Comparison of ENCODE assay signal across 8 cellular contexts in genomic region chr7:100837099-100837836, GRCh38. TPM values are rescaled to one million over a fixed set of nuclear protein-coding genes. Genes with fewer than 3 reads are reported as not detected.
DNase-seq lines count a peak whose midpoint lies in the region; ATAC-seq, FAIRE-seq and TF ChIP-seq lines count a peak whose summit lies in the region.

No MANE protein-coding gene starts in this region.

- H3K4me2 ChIP-seq in H1 (ENCODE audit: insufficient read depth in 1 of 2, low read depth in 2 of 2, low read length in 2 of 2) (peak overlapping the region; percentile 92 to 93), mesendoderm (ENCODE audit: low read length) (peak overlapping the region; percentile 86)

- H3K27me3 ChIP-seq in H1 (replicated peaks in 1 of 4; ENCODE audit: control insufficient read depth in 3 of 4, extremely low read depth in 1 of 4, insufficient read depth in 3 of 4, low read length in 3 of 4) (no peaks in the 10 kb centered on the region), mesendoderm (ENCODE audit: insufficient read depth, low read length, poor library complexity) (no peaks in the 10 kb centered on the region)

- H2BK15ac ChIP-seq in H1 (ENCODE audit: low read length), result peak overlapping the region; percentile 88; the same call in 1 of the 2 replicates
- no peak overlapping the region for H2BK15ac ChIP-seq in mesendoderm (replicated peaks; ENCODE audit: low read depth)

- H3K4me1 ChIP-seq in ES-I3 (ENCODE audit: insufficient read depth, low read length) (peaks cover 4% of the 10 kb centered on the region), H1 (replicated peaks in 1 of 4; ENCODE audit: control insufficient read depth in 3 of 4, insufficient read depth in 4 of 4, low read length in 3 of 4) (peaks cover 3 to 10% (median 8%) of the 10 kb centered on the region in 4 experiments), mesendoderm (ENCODE audit: control insufficient read depth, low read depth, low read length) (peaks cover 6% of the 10 kb centered on the region)

- H2BK120ac ChIP-seq in H1 (replicated peaks; ENCODE audit: low read depth, low read length) (peak overlapping the region; percentile 96), mesendoderm (ENCODE audit: low read depth, low read length) (peak overlapping the region; percentile 63)

- H3K18ac ChIP-seq in H1 (ENCODE audit: extremely low read depth, low read length) (peak overlapping the region; percentile 97), mesendoderm (ENCODE audit: low read length) (peak overlapping the region; percentile 93)

- H3K23ac ChIP-seq in H1 (ENCODE audit: insufficient read length) (no peak overlapping the region), mesendoderm (ENCODE audit: low read length) (no peak overlapping the region)

- peak overlapping the region; percentile 93 for H3K56ac ChIP-seq in H1 (replicated peaks; ENCODE audit: insufficient read length, low read depth, low read length)
- H3K56ac ChIP-seq in mesendoderm (ENCODE audit: low read length), result peak overlapping the region; percentile 99

- H2BK20ac ChIP-seq in H1 (ENCODE audit: low read length), result no peak overlapping the region

- no peaks in the 10 kb centered on the region for H4K20me1 ChIP-seq in H1 (replicated peaks in 1 of 2; ENCODE audit: control insufficient read depth in 1 of 2, insufficient read depth in 2 of 2, low read length in 2 of 2)

- peak overlapping the region; percentile 20; the same call in 1 of the 2 replicates for H2AK5ac ChIP-seq in H1 (ENCODE audit: low read depth, low read length)
- H2AK5ac ChIP-seq in mesendoderm (ENCODE audit: low read length), result no peak overlapping the region

- H3K36me3 ChIP-seq in ES-I3 (ENCODE audit: insufficient read depth, low read length), result no peaks in the 10 kb centered on the region; the same call in 1 of the 2 replicates
- H3K36me3 ChIP-seq in H1 (ENCODE audit: control insufficient read depth in 2 of 4, insufficient read depth in 4 of 4, low read length in 3 of 4), result no peaks in the 10 kb centered on the region
- no peaks in the 10 kb centered on the region for H3K36me3 ChIP-seq in mesendoderm (ENCODE audit: control insufficient read depth, insufficient read depth, low read length)

- POLR2A ChIA-PET in H1 (lab: Charles Lee; ENCODE audit: partially characterized antibody), result interaction anchor here (0.6 to 3.3 kb wide), 14 partner anchors 10 to 138 kb away, joined by 3 to 53 read pairs (median 5); partner anchors contain the start of genes EPHB4, POP7, SLC12A9 and SRRT

- no peak for FAIRE-seq in H1 (lab: Jason Lieb, UNC)
- FAIRE-seq in RCC 7860 (lab: Jason Lieb, UNC), result no peak

- H3K9me3 ChIP-seq in ES-I3 (ENCODE audit: control insufficient read depth, insufficient read depth, low read length) (no peaks in the 10 kb centered on the region), H1 (ENCODE audit: insufficient read depth in 2 of 2, low read depth in 1 of 2, low read length in 1 of 2) (no peaks in the 10 kb centered on the region)

- H3K79me2 ChIP-seq in H1 (ENCODE audit: control insufficient read depth in 1 of 2, insufficient read depth in 2 of 2, low read length in 2 of 2) (no peaks in the 10 kb centered on the region), mesendoderm (ENCODE audit: control insufficient read depth, insufficient read depth, low read length) (no peaks in the 10 kb centered on the region)

- H3K79me1 ChIP-seq in H1 (ENCODE audit: low read depth, low read length) (peaks cover 6% of the 10 kb centered on the region; the same call in 1 of the 2 replicates), mesendoderm (ENCODE audit: low read length) (peaks cover 2% of the 10 kb centered on the region)

- peak overlapping the region; percentile 66 for H3K9ac ChIP-seq in ES-I3 (ENCODE audit: low read depth, low read length)
- peak overlapping the region in 3 of 4 experiments; percentile 63 to 82 (median 78); a peak in 6 of 7 replicates for H3K9ac ChIP-seq in H1 (replicated peaks in 1 of 4; ENCODE audit: extremely low read depth in 1 of 4, low read depth in 3 of 4, low read length in 3 of 4)
- peak overlapping the region; percentile 97 for H3K9ac ChIP-seq in mesendoderm (ENCODE audit: low read length)

- peak overlapping the region; percentile 94; the same call in 1 of the 2 replicates for H4K8ac ChIP-seq in H1 (ENCODE audit: extremely low read depth, insufficient read depth, low read length)
- no peak overlapping the region for H4K8ac ChIP-seq in mesendoderm (ENCODE audit: low read depth, low read length)

- H3K4ac ChIP-seq in H1 (replicated peaks; ENCODE audit: insufficient read length, low read depth, low read length), result peak overlapping the region; percentile 99
- H3K4ac ChIP-seq in mesendoderm (ENCODE audit: low read depth, low read length), result peak overlapping the region; percentile 92

- no peak; a peak in 1 of 3 replicates for TF ChIP-seq POLR2A in H1 (IDR thresholded peaks at IDR 0.05; ENCODE audit: control extremely low read depth in 1 of 2, low read depth in 2 of 2, low read length in 2 of 2)

- H4K91ac ChIP-seq in H1 (replicated peaks; ENCODE audit: insufficient read length, low read length), result peak overlapping the region; percentile 81

- peak overlapping the region; percentile 95 for H2BK5ac ChIP-seq in H1 (ENCODE audit: low read depth, low read length)
- peak overlapping the region; percentile 97 for H2BK5ac ChIP-seq in mesendoderm (ENCODE audit: low read length)

- 7% methylated on average over 37 of the region's 37 CpGs; no CpG with 5 or more reads in 1 of the 2 experiments for WGBS in H1 (ENCODE audit: extremely low coverage in 1 of 2, insufficient coverage in 1 of 2, insufficient read length in 1 of 2, insufficient replicate concordance in 2 of 2, low coverage in 1 of 2, low lambda C conversion rate in 2 of 2, missing lambda C conversion rate in 1 of 2), 2 experiments
- WGBS in mesendoderm (ENCODE audit: extremely low coverage, insufficient coverage, low lambda C conversion rate), result no CpG with 5 or more reads among the region's 37 CpGs

- peak; percentile 76 for ATAC-seq in HG02759 (IDR thresholded peaks at IDR 0.05; ENCODE audit: unreplicated experiment)

- no peak for TF ChIP-seq EP300 in H1 (IDR thresholded peaks at IDR 0.05; ENCODE audit: borderline replicate concordance in 1 of 2, low read depth in 2 of 2, low read length in 2 of 2)

- peak; percentile 86 for DNase-seq in NCI-H774 (lab: John Stamatoyannopoulos, UW)
- peak; percentile 48 for DNase-seq in activated CD8-positive, alpha-beta memory T cell treated with anti-CD3 and anti-CD28 coated beads, Interleukin-2, amount 50 U/mL, for 1 hour (ENCODE audit: extremely low read depth)
- DNase-seq in H1 (ENCODE audit: low read depth in 1 of 2, low spot score in 2 of 2), result peak; percentile 83 to 88
- peak; percentile 98 for DNase-seq in mesendoderm
- DNase-seq in stimulated activated CD4-positive, alpha-beta T cell treated with anti-CD3 and anti-CD28 coated beads, TNF-alpha, amount 100 ng/mL, for 48 hours (ENCODE audit: low read depth in 3 of 3), result peak; percentile 52 to 71 (median 69)
- no peak for DNase-seq in RCC 7860 (ENCODE audit: low spot score)

- peak overlapping the region; percentile 99 for H4K5ac ChIP-seq in H1 (ENCODE audit: insufficient read length, low read depth, low read length)
- peak overlapping the region; percentile 56 for H4K5ac ChIP-seq in mesendoderm (ENCODE audit: low read length)

- H3K14ac ChIP-seq in H1 (ENCODE audit: insufficient read length), result no peak overlapping the region

- H3K23me2 ChIP-seq in H1 (ENCODE audit: low read depth, low read length), result peaks cover 3% of the 10 kb centered on the region; the same call in 1 of the 2 replicates

- H2AFZ ChIP-seq in H1 (ENCODE audit: low read length), result 0 out of 2 replicates have a peak overlapping the region, but pooled peaks have one; percentile 93

- H2BK12ac ChIP-seq in H1 (ENCODE audit: low read depth, low read length), result peak overlapping the region; percentile 88; the same call in 1 of the 2 replicates

- H3K27ac ChIP-seq in H1 (ENCODE audit: low read depth, low read length) (peak overlapping the region; percentile 94), mesendoderm (ENCODE audit: low read depth, low read length) (peak overlapping the region; percentile 99)

- TF ChIP-seq RAD21 in H1 (IDR thresholded peaks at IDR 0.05 in 1 of 2, conservative IDR thresholded peaks at IDR 0.05 in 1 of 2; ENCODE audit: low read depth in 2 of 2, low read length in 2 of 2), result no peak

- H3K4me3 ChIP-seq in H1 (ENCODE audit: extremely low read depth in 1 of 4, insufficient read depth in 2 of 4, low read depth in 3 of 4, low read length in 4 of 4), result peak overlapping the region; percentile 29 to 67 (median 56)
- H3K4me3 ChIP-seq in mesendoderm (ENCODE audit: low read length), result peak overlapping the region; percentile 38

- no peak for TF ChIP-seq CTCF in H1 (IDR thresholded peaks at IDR 0.05; ENCODE audit: control extremely low read depth in 1 of 3, insufficient read depth in 1 of 3, low read depth in 1 of 3, low read length in 3 of 3)

- CTCF ChIA-PET in H1 (lab: Charles Lee; ENCODE audit: partially characterized antibody), result interaction anchor here (0.6 to 7.0 kb wide), 7 partner anchors 9 to 132 kb away, joined by 3 to 55 read pairs (median 6); partner anchors contain the start of genes POP7 and SLC12A9

RNA-seq across cellular contexts. Expression of gene EPHB4, which starts 9.9 kb away (rescaled TPM):
- total RNA-seq in H1 (2021; fragmentation: NEBNext Ultra II Directional; extraction: Animal tissue kit (Norgen Biotek cat#: 25700)), result 113 and 122 TPM in 2 replicates
- polyA plus RNA-seq in H1 (2011; rRNA removed), result 85.0 and 141 TPM in 2 replicates
- polyA plus RNA-seq in H1 (2011; cell fraction: cytosol; rRNA removed), result 99.8 TPM
- polyA plus RNA-seq in H1 (2011; cell fraction: nucleus; rRNA removed), result 125 TPM
- polyA plus RNA-seq in H1 (2012, experiment 1 of 2), result 87.6 to 114 TPM (median 107 TPM) in 4 replicates
- 115 TPM for polyA plus RNA-seq in H1 (2012, experiment 2 of 2)
- polyA plus RNA-seq in H1 (2013, experiment 1 of 2), result 95.4 TPM
- 95.7 TPM for polyA plus RNA-seq in H1 (2013, experiment 2 of 2)
- 97.8 and 111 TPM in 2 replicates for polyA minus RNA-seq in H1 (2011; rRNA and poly(A)+ RNA removed)
- polyA minus RNA-seq in H1 (2011; cell fraction: cytosol; rRNA and poly(A)+ RNA removed), result 105 TPM
- 57.6 TPM for polyA minus RNA-seq in H1 (2011; cell fraction: nucleus; rRNA and poly(A)+ RNA removed)
- 64.2 TPM for polyA plus RNA-seq in mesendoderm (2013, experiment 1 of 2)
- polyA plus RNA-seq in mesendoderm (2013, experiment 2 of 2), result 64.1 TPM

RNA-seq across cellular contexts. Expression of gene SLC12A9, which starts 15.2 kb away (rescaled TPM):
- total RNA-seq in H1 (2021; fragmentation: NEBNext Ultra II Directional; extraction: Animal tissue kit (Norgen Biotek cat#: 25700)), result 40.1 and 40.7 TPM in 2 replicates
- polyA plus RNA-seq in H1 (2011; rRNA removed), result 31.4 and 54.0 TPM in 2 replicates
- 28.5 TPM for polyA plus RNA-seq in H1 (2011; cell fraction: cytosol; rRNA removed)
- polyA plus RNA-seq in H1 (2011; cell fraction: nucleus; rRNA removed), result 74.3 TPM
- polyA plus RNA-seq in H1 (2012, experiment 1 of 2), result 25.4 to 35.3 TPM (median 33.8 TPM) in 4 replicates
- polyA plus RNA-seq in H1 (2012, experiment 2 of 2), result 27.5 TPM
- 33.2 TPM for polyA plus RNA-seq in H1 (2013, experiment 1 of 2)
- polyA plus RNA-seq in H1 (2013, experiment 2 of 2), result 32.9 TPM
- 13.1 and 22.4 TPM in 2 replicates for polyA minus RNA-seq in H1 (2011; rRNA and poly(A)+ RNA removed)
- polyA minus RNA-seq in H1 (2011; cell fraction: cytosol; rRNA and poly(A)+ RNA removed), result 13.4 TPM
- polyA minus RNA-seq in H1 (2011; cell fraction: nucleus; rRNA and poly(A)+ RNA removed), result 13.4 TPM
- polyA plus RNA-seq in mesendoderm (2013, experiment 1 of 2), result 16.0 TPM
- polyA plus RNA-seq in mesendoderm (2013, experiment 2 of 2), result 16.1 TPM

RNA-seq across cellular contexts. Expression of gene TRIP6, which starts 29.9 kb away (rescaled TPM):
- 103 and 109 TPM in 2 replicates for total RNA-seq in H1 (2021; fragmentation: NEBNext Ultra II Directional; extraction: Animal tissue kit (Norgen Biotek cat#: 25700))
- polyA plus RNA-seq in H1 (2011; rRNA removed), result 88.4 and 112 TPM in 2 replicates
- polyA plus RNA-seq in H1 (2011; cell fraction: cytosol; rRNA removed), result 112 TPM
- 145 TPM for polyA plus RNA-seq in H1 (2011; cell fraction: nucleus; rRNA removed)
- polyA plus RNA-seq in H1 (2012, experiment 1 of 2), result 85.3 to 128 TPM (median 117 TPM) in 4 replicates
- 101 TPM for polyA plus RNA-seq in H1 (2012, experiment 2 of 2)
- 56.2 TPM for polyA plus RNA-seq in H1 (2013, experiment 1 of 2)
- 51.7 TPM for polyA plus RNA-seq in H1 (2013, experiment 2 of 2)
- 34.4 and 35.9 TPM in 2 replicates for polyA minus RNA-seq in H1 (2011; rRNA and poly(A)+ RNA removed)
- 43.7 TPM for polyA minus RNA-seq in H1 (2011; cell fraction: cytosol; rRNA and poly(A)+ RNA removed)
- 36.9 TPM for polyA minus RNA-seq in H1 (2011; cell fraction: nucleus; rRNA and poly(A)+ RNA removed)
- 84.1 TPM for polyA plus RNA-seq in mesendoderm (2013, experiment 1 of 2)
- polyA plus RNA-seq in mesendoderm (2013, experiment 2 of 2), result 85.5 TPM

RNA-seq across cellular contexts. Expression of gene SRRT, which starts 37.6 kb away (rescaled TPM):
- 237 and 239 TPM in 2 replicates for total RNA-seq in H1 (2021; fragmentation: NEBNext Ultra II Directional; extraction: Animal tissue kit (Norgen Biotek cat#: 25700))
- polyA plus RNA-seq in H1 (2011; rRNA removed), result 66.7 and 103 TPM in 2 replicates
- polyA plus RNA-seq in H1 (2011; cell fraction: cytosol; rRNA removed), result 78.5 TPM
- 456 TPM for polyA plus RNA-seq in H1 (2011; cell fraction: nucleus; rRNA removed)
- polyA plus RNA-seq in H1 (2012, experiment 1 of 2), result 212 to 245 TPM (median 235 TPM) in 4 replicates
- 131 TPM for polyA plus RNA-seq in H1 (2012, experiment 2 of 2)
- 167 TPM for polyA plus RNA-seq in H1 (2013, experiment 1 of 2)
- 144 TPM for polyA plus RNA-seq in H1 (2013, experiment 2 of 2)
- 44.1 and 59.4 TPM in 2 replicates for polyA minus RNA-seq in H1 (2011; rRNA and poly(A)+ RNA removed)
- polyA minus RNA-seq in H1 (2011; cell fraction: cytosol; rRNA and poly(A)+ RNA removed), result 112 TPM
- 143 TPM for polyA minus RNA-seq in H1 (2011; cell fraction: nucleus; rRNA and poly(A)+ RNA removed)
- 168 TPM for polyA plus RNA-seq in mesendoderm (2013, experiment 1 of 2)
- polyA plus RNA-seq in mesendoderm (2013, experiment 2 of 2), result 157 TPM

RNA-seq across cellular contexts. Expression of gene UFSP1, which starts 52.2 kb away (rescaled TPM):
- total RNA-seq in H1 (2021; fragmentation: NEBNext Ultra II Directional; extraction: Animal tissue kit (Norgen Biotek cat#: 25700)), result 4.3 and 4.8 TPM in 2 replicates
- 1.6 and 2.1 TPM in 2 replicates for polyA plus RNA-seq in H1 (2011; rRNA removed)
- 2.0 TPM for polyA plus RNA-seq in H1 (2011; cell fraction: cytosol; rRNA removed)
- 3.2 TPM for polyA plus RNA-seq in H1 (2011; cell fraction: nucleus; rRNA removed)
- polyA plus RNA-seq in H1 (2012, experiment 1 of 2), result 1.9 to 3.0 TPM (median 2.0 TPM) in 4 replicates
- 1.5 TPM for polyA plus RNA-seq in H1 (2012, experiment 2 of 2)
- 1.6 TPM for polyA plus RNA-seq in H1 (2013, experiment 1 of 2)
- 1.5 TPM for polyA plus RNA-seq in H1 (2013, experiment 2 of 2)
- polyA minus RNA-seq in H1 (2011; rRNA and poly(A)+ RNA removed), result 1.8 and 4.7 TPM in 2 replicates
- polyA minus RNA-seq in H1 (2011; cell fraction: cytosol; rRNA and poly(A)+ RNA removed), result 7.5 TPM
- 16.2 TPM for polyA minus RNA-seq in H1 (2011; cell fraction: nucleus; rRNA and poly(A)+ RNA removed)
- polyA plus RNA-seq in mesendoderm (2013, experiment 1 of 2), result 2.1 TPM
- polyA plus RNA-seq in mesendoderm (2013, experiment 2 of 2), result 2.2 TPM
